In genomic region chr13:24995225-24995804, GRCh38 we compare ENCODE assay signal across 8 cellular contexts.
DNase-seq lines count a peak whose midpoint lies in the region; ATAC-seq and TF ChIP-seq lines count a peak whose summit lies in the region.

No MANE protein-coding gene starts in this region.

- H2BK15ac ChIP-seq in mesenchymal stem cell (ENCODE audit: low read depth, poor library complexity, severe bottlenecking): no peak overlapping the region

- DNase-seq in GM12865 (ENCODE audit: low read depth) (peak; percentile 84), NCI-H526 treated with DMSO at 0.1 percent for 48 hours (lab: John Stamatoyannopoulos, UW) (peak; percentile 81), mesenchymal stem cell (peak; percentile 85)
- peak; percentile 20 for DNase-seq in activated CD4-positive, alpha-beta T cell treated with anti-CD3 and anti-CD28 coated beads for 1 hour
- peak; percentile 23 for DNase-seq in effector CD8-positive, alpha-beta T cell (lab: John Stamatoyannopoulos, UW)
- peak; percentile 26 for DNase-seq in stimulated activated naive CD4-positive, alpha-beta T cell treated with Interleukin-2 at 50 U/mL for 16 hours (lab: John Stamatoyannopoulos, UW)

- no peak overlapping the region for H4K8ac ChIP-seq in mesenchymal stem cell (ENCODE audit: low read length)

- H2BK120ac ChIP-seq in mesenchymal stem cell (ENCODE audit: low read depth, low read length): no peak overlapping the region

- 2% methylated on average over 5 of the region's 6 CpGs for WGBS in mesenchymal stem cell

- H3K18ac ChIP-seq in mesenchymal stem cell (ENCODE audit: low read depth in 1 of 2, low read length in 2 of 2): no peak overlapping the region

- H3K27ac ChIP-seq in mesenchymal stem cell (ENCODE audit: low read length, poor library complexity, severe bottlenecking): no peak overlapping the region

- H3K14ac ChIP-seq in mesenchymal stem cell (ENCODE audit: low read length in 2 of 2): no peak overlapping the region

- H3K4me2 ChIP-seq in mesenchymal stem cell (ENCODE audit: low read length, poor library complexity, severe bottlenecking): peak overlapping the region; percentile 16

- H3K9me3 ChIP-seq in mesenchymal stem cell (ENCODE audit: control insufficient read depth, low read length): no peaks in the 10 kb centered on the region

- no peaks in the 10 kb centered on the region for H3K4me1 ChIP-seq in mesenchymal stem cell (ENCODE audit: control insufficient read depth, insufficient read depth, low read depth, low read length)

- no peak overlapping the region for H3K23ac ChIP-seq in mesenchymal stem cell (ENCODE audit: low read length in 2 of 2)

- no peak overlapping the region for H2AFZ ChIP-seq in mesenchymal stem cell (ENCODE audit: low read depth, low read length)

- H3K4me3 ChIP-seq in GM12865 (ENCODE audit: low read depth, low read length) (no peak overlapping the region), mesenchymal stem cell (ENCODE audit: insufficient read depth in 1 of 2, low read depth in 1 of 2, low read length in 2 of 2) (no peak overlapping the region)

- H2BK5ac ChIP-seq in mesenchymal stem cell (ENCODE audit: low read depth, low read length, poor library complexity, severe bottlenecking): no peak overlapping the region

- H3K9ac ChIP-seq in mesenchymal stem cell (ENCODE audit: low read length): peak overlapping the region; percentile 45

- peak; percentile 88 for TF ChIP-seq CTCF in GM12865 (IDR thresholded peaks at IDR 0.05; ENCODE audit: insufficient read depth, low read depth, low read length, missing control alignments)

- H2BK12ac ChIP-seq in mesenchymal stem cell (ENCODE audit: low read length in 2 of 2): no peak overlapping the region

- no peaks in the 10 kb centered on the region for H3K36me3 ChIP-seq in mesenchymal stem cell (ENCODE audit: control insufficient read depth in 1 of 2, insufficient read depth in 2 of 2, low read depth in 1 of 2, low read length in 2 of 2)

- H3K4ac ChIP-seq in mesenchymal stem cell (ENCODE audit: low read depth in 1 of 2, low read length in 2 of 2): no peak overlapping the region

- no peaks in the 10 kb centered on the region for H3K79me1 ChIP-seq in mesenchymal stem cell (replicated peaks; ENCODE audit: low read length, poor library complexity, severe bottlenecking)

- peak; percentile 63 for ATAC-seq in HG03439 (IDR thresholded peaks at IDR 0.05; ENCODE audit: unreplicated experiment)
- ATAC-seq in GM18517 (IDR thresholded peaks at IDR 0.05; ENCODE audit: unreplicated experiment): no peak

- H4K91ac ChIP-seq in mesenchymal stem cell (ENCODE audit: low read length): no peak overlapping the region

- H3K27me3 ChIP-seq in mesenchymal stem cell (ENCODE audit: control insufficient read depth in 1 of 2, insufficient read depth in 1 of 2, low read length in 2 of 2): peaks cover 4 to 32% of the 10 kb centered on the region in 2 experiments

- no peak overlapping the region for H2AK5ac ChIP-seq in mesenchymal stem cell (ENCODE audit: low read length, severe bottlenecking)

Comparison
In these comparisons a context has a peak if more than half of its experiments do, and no peak if none do; other contexts are left out.
1. DNase-seq: peak in every context shown above with its lines; median percentile 85 in mesenchymal stem cell; 84 in GM12865; 81 in NCI-H526 treated with DMSO at 0.1 percent for 48 hours; 26 in stimulated activated naive CD4-positive, alpha-beta T cell treated with Interleukin-2 at 50 U/mL for 16 hours; 23 in effector CD8-positive, alpha-beta T cell; 20 in activated CD4-positive, alpha-beta T cell treated with anti-CD3 and anti-CD28 coated beads for 1 hour.